2 cellular contexts compared by ENCODE assay signal in genomic region chr12:109535231-109535862, GRCh38.
TF ChIP-seq lines count a peak whose summit lies in the region.

No MANE protein-coding gene starts in this region.

TF ChIP-seq in IMR-90, 13 proteins besides CTCF, POLR2A, EP300 and RAD21:
- TF ChIP-seq MXI1 (IDR thresholded peaks at IDR 0.05; ENCODE audit: borderline replicate concordance, low read depth, low read length) (no peak), NFE2L2 (IDR thresholded peaks at IDR 0.05; ENCODE audit: low read depth, low read length) (no peak), MAZ (IDR thresholded peaks at IDR 0.05; ENCODE audit: borderline replicate concordance, low read depth, low read length) (no peak), USF2 (IDR thresholded peaks at IDR 0.05; ENCODE audit: low read depth, low read length) (no peak), FOS (IDR thresholded peaks at IDR 0.05; ENCODE audit: low read depth, low read length) (no peak), SMC3 (IDR thresholded peaks at IDR 0.05; ENCODE audit: low read depth, low read length) (no peak), BHLHE40 (IDR thresholded peaks at IDR 0.05; ENCODE audit: low read depth, low read length) (no peak), ELK1 (IDR thresholded peaks at IDR 0.05; ENCODE audit: borderline replicate concordance, low read depth, low read length) (no peak), CHD1 (IDR thresholded peaks at IDR 0.05; ENCODE audit: low read depth, low read length) (no peak), RFX5 (IDR thresholded peaks at IDR 0.05; ENCODE audit: low read depth, low read length) (no peak), CEBPB (IDR thresholded peaks at IDR 0.05; ENCODE audit: low read depth, low read length) (no peak), MAFK (IDR thresholded peaks at IDR 0.05; ENCODE audit: low read depth, low read length) (no peak), RCOR1 (IDR thresholded peaks at IDR 0.05; ENCODE audit: insufficient replicate concordance, low read length) (no peak)
TF ChIP-seq in IMR-90: peak in this region for 0.

TF ChIP-seq in GM12878, 131 proteins besides CTCF, POLR2A, EP300 and RAD21:
- TF ChIP-seq YY1 (IDR thresholded peaks at IDR 0.05; ENCODE audit: low read depth, low read length) (no peak), FOXM1 (IDR thresholded peaks at IDR 0.05; ENCODE audit: low read depth, low read length) (no peak), NFYA (IDR thresholded peaks at IDR 0.05; ENCODE audit: borderline replicate concordance, low read depth, low read length) (no peak)
